Comparison of ENCODE assay signal across 1 cellular context in the genomic region with DNA sequence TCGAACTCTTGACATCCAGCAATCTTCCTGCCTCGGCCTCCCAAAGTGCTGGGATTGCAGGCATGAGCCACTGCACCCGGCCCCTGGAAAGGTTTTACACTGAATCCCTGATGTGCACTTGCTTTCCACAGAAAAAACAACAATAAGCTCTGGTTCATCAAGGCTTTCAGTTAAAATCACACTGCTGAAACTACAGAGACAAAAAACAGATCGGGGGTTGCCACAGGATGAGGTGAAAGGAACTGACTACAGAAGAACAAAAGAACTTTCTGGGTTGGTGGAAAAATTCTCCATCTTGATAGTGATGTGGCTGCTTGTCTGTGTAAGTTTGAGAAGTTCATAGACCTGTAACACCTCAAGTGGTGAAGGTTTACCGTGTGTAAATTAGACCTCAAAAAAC.
TF ChIP-seq lines count a peak whose summit lies in the region.

No MANE protein-coding gene starts in this region.

TF ChIP-seq in endothelial cell of umbilical vein, 7 proteins besides CTCF, POLR2A, EP300 and RAD21 (continued from another document):
- TF ChIP-seq MYC (IDR thresholded peaks at IDR 0.05; ENCODE audit: low read depth, low read length) (no peak), MAX (IDR thresholded peaks at IDR 0.05; ENCODE audit: insufficient read depth, insufficient read length) (no peak), POLR2AphosphoS5 (IDR thresholded peaks at IDR 0.05; ENCODE audit: insufficient read depth, low read depth, low read length) (no peak), JUN (IDR thresholded peaks at IDR 0.05; ENCODE audit: borderline replicate concordance, insufficient read depth, insufficient read length, low read depth) (no peak), EZH2 (IDR thresholded peaks at IDR 0.05; ENCODE audit: borderline replicate concordance, low read depth, low read length, severe bottlenecking) (no peak)
TF ChIP-seq in endothelial cell of umbilical vein: peak in this region for 0.
